ENCODE assay signal across 8 cellular contexts in genomic region chr5:107673106-107673367, GRCh38. TPM values are rescaled to one million over a fixed set of nuclear protein-coding genes. Genes with fewer than 3 reads are reported as not detected.
DNase-seq lines count a peak whose midpoint lies in the region; ATAC-seq, FAIRE-seq and TF ChIP-seq lines count a peak whose summit lies in the region.

No MANE protein-coding gene starts in this region.

- POLR2A ChIA-PET in RWPE1 (lab: Yijun Ruan, JAX; ENCODE audit: low non-redundant PET), result no interaction called here

- no peaks in the 10 kb centered on the region for H3K36me3 ChIP-seq in gastrocnemius medialis

- peaks cover 4 to 11% (median 5%) of the 10 kb centered on the region in 3 donors for H3K27me3 ChIP-seq in gastrocnemius medialis

- peak overlapping the region; percentile 58 for H3K4me3 ChIP-seq in fibroblast of mammary gland (ENCODE audit: control insufficient read depth, low read depth, low read length)
- H3K4me3 ChIP-seq in gastrocnemius medialis, result peak overlapping the region; percentile 57 to 74 (median 67)

- intact Hi-C loops in gastrocnemius medialis (cut with DNase I; ENCODE audit: low total_unique reads), result loop anchor here (5.0 to 10.0 kb wide), 3 partner anchors 131 to 1398 kb away; no protein-coding TSS in a partner anchor

- DNase-seq in GM18507 (ENCODE audit: extremely low spot score, insufficient read length, low read depth), result no peak
- peak; percentile 1 for DNase-seq in RWPE1 (ENCODE audit: low spot score)
- no peak for DNase-seq in fibroblast of mammary gland (ENCODE audit: low read depth)
- no peak for DNase-seq in gastrocnemius medialis
- DNase-seq in mesenteric fat pad (ENCODE audit: low spot score), result no peak
- DNase-seq in AG08395 (ENCODE audit: low spot score), result no peak
- DNase-seq in GM19240 (ENCODE audit: insufficient read length, low spot score), result no peak

- H3K27ac ChIP-seq in RWPE1 (peak overlapping the region; percentile 99), gastrocnemius medialis (peak overlapping the region in 2 of 4 donors; percentile 45 to 58)

- TF ChIP-seq CTCF in RWPE1 (conservative IDR thresholded peaks at IDR 0.05; ENCODE audit: low read depth) (no peak), fibroblast of mammary gland (conservative IDR thresholded peaks at IDR 0.05; ENCODE audit: control insufficient read depth, insufficient read depth, low read depth, low read length) (no peak), gastrocnemius medialis (IDR thresholded peaks at IDR 0.05 in 4 of 5, conservative IDR thresholded peaks at IDR 0.05 in 1 of 5) (no peak)

- FAIRE-seq in GM18507 (lab: Jason Lieb, UNC), result peak; percentile 35

- CTCF ChIA-PET in RWPE1 (lab: Yijun Ruan, JAX), result interaction anchor here (0.5 to 1.5 kb wide), 3 partner anchors 101 to 1355 kb away, joined by 3 to 9 read pairs (median 4); no protein-coding TSS in a partner anchor

- H3K9me3 ChIP-seq in gastrocnemius medialis, result no peaks in the 10 kb centered on the region

- TF ChIP-seq POLR2A in gastrocnemius medialis (IDR thresholded peaks at IDR 0.05), result no peak

- peaks cover 10 to 27% of the 10 kb centered on the region in 2 donors for H3K4me1 ChIP-seq in gastrocnemius medialis

- ATAC-seq in gastrocnemius medialis, result no peak
- ATAC-seq in HG02588 (IDR thresholded peaks at IDR 0.05; ENCODE audit: unreplicated experiment), result no peak

- in situ Hi-C loops in gastrocnemius medialis (cut with MboI; ENCODE audit: low sequenced_read_pairs in 4 of 4), result no loop called here

RNA-seq across cellular contexts. Expression of gene EFNA5, which starts 2.3 kb away (rescaled TPM):
- total RNA-seq in gastrocnemius medialis (under 1 TPM in 3 of 4 donors, not detected in 1; 0.15 to 0.62 (median 0.20) TPM), mesenteric fat pad (9.2 TPM)
